Comparison of ENCODE assay signal across 6 cellular contexts in genomic region chr9:11697101-11697500, GRCh38.
"Had no signal": no experiment of that assay in that cellular context is flagged by ENCODE, and none has a peak within 500 bp of the region (broad histone marks: within the 10 kb centered on the region; RNA-seq: fewer than 3 reads in every experiment).

No MANE protein-coding gene starts in this region.

- FAIRE-seq: HepG2, HTR-8/SVneo, K562 had no signal

- DNase-seq: IMR-90, KBM-7, KG1 had no signal
